Comparison of ENCODE assay signal across 17 cellular contexts in the genomic region with DNA sequence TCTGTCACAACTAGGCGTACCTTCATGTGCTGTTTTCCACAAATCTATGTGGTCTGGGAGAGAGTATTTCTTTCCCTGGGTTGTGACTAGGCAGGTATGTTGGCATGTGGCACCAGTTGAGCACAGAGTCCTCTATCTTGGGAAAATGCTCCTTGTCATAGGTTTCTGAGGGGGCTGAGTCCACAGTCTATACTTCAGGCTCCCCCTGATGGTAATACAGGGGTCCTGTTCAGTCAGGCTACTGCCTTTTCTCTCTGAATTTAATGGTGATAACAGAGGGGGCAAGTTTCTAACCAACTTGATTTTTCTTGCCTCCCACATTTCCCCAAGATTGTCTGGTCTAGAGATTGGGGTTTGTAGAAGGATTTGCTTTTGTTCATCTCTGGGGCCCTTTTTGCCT. TPM values are rescaled to one million over a fixed set of nuclear protein-coding genes. Genes with fewer than 3 reads are reported as not detected.
DNase-seq lines count a peak whose midpoint lies in the region; ATAC-seq, FAIRE-seq and TF ChIP-seq lines count a peak whose summit lies in the region.
"Had no signal": no experiment of that assay in that cellular context is flagged by ENCODE, and none has a peak within 500 bp of the region (broad histone marks: within the 10 kb centered on the region; RNA-seq: fewer than 3 reads in every experiment).

No MANE protein-coding gene starts in this region.

- H3K27ac ChIP-seq in HUES6 (ENCODE audit: low read depth, low read length) (peak overlapping the region; percentile 42), H1 (ENCODE audit: low read depth, low read length) (no peak overlapping the region), neural progenitor cell (no peak overlapping the region)
- H3K27ac ChIP-seq: cardiac muscle cell had no signal

- H3K4me3 Mint-ChIP-seq in neural progenitor cell = no peak overlapping the region
- H3K4me3 Mint-ChIP-seq: CD8-positive, alpha-beta T cell; T-helper 17 cell had no signal

- no peak overlapping the region for H3K56ac ChIP-seq in H1 (replicated peaks; ENCODE audit: insufficient read length, low read depth, low read length)

- H3K9me3 ChIP-seq in HUES6 (ENCODE audit: control insufficient read depth, insufficient read depth, low read depth, low read length) (no peaks in the 10 kb centered on the region), H1 (ENCODE audit: insufficient read depth in 2 of 2, low read depth in 1 of 2, low read length in 1 of 2) (no peaks in the 10 kb centered on the region), neural progenitor cell (ENCODE audit: low read depth) (no peaks in the 10 kb centered on the region)
- H3K9me3 ChIP-seq: HAP-1, mucosa of descending colon, suprapubic skin had no signal

- no peaks in the 10 kb centered on the region for H3K79me1 ChIP-seq in H1 (ENCODE audit: low read depth, low read length)

- no peak overlapping the region for H3K4ac ChIP-seq in H1 (replicated peaks; ENCODE audit: insufficient read length, low read depth, low read length)

- H2BK5ac ChIP-seq in H1 (ENCODE audit: low read depth, low read length) = no peak overlapping the region

- no peak for TF ChIP-seq POLR2A in H1 (IDR thresholded peaks at IDR 0.05; ENCODE audit: control extremely low read depth in 1 of 2, low read depth in 2 of 2, low read length in 2 of 2)

- H4K8ac ChIP-seq in H1 (ENCODE audit: extremely low read depth, insufficient read depth, low read length) = no peak overlapping the region

- no peak overlapping the region for H2BK15ac ChIP-seq in H1 (ENCODE audit: low read length)

- no peak for TF ChIP-seq EP300 in H1 (IDR thresholded peaks at IDR 0.05; ENCODE audit: borderline replicate concordance in 1 of 2, low read depth in 2 of 2, low read length in 2 of 2)

- peak overlapping the region; percentile 98 for H3K27ac Mint-ChIP-seq in neural progenitor cell
- H3K27ac Mint-ChIP-seq: CD8-positive, alpha-beta T cell; T-helper 17 cell had no signal

- no peak overlapping the region for H2AK5ac ChIP-seq in H1 (ENCODE audit: low read depth, low read length)

- TF ChIP-seq CTCF in GM10248 (IDR thresholded peaks at IDR 0.05; ENCODE audit: control extremely low read depth, extremely low read depth, low read depth, missing control alignments) (peak; percentile 26), H1 (IDR thresholded peaks at IDR 0.05; ENCODE audit: control extremely low read depth in 1 of 3, insufficient read depth in 1 of 3, low read depth in 1 of 3, low read length in 3 of 3) (peak; percentile 3 to 42 (median 38)), neural progenitor cell (IDR thresholded peaks at IDR 0.05) (peak; percentile 25)

- no peaks in the 10 kb centered on the region for H3K27me3 ChIP-seq in HUES6 (ENCODE audit: control insufficient read depth, insufficient read depth, low read length)
- no peaks in the 10 kb centered on the region for H3K27me3 ChIP-seq in H1 (replicated peaks in 1 of 4; ENCODE audit: control insufficient read depth in 3 of 4, extremely low read depth in 1 of 4, insufficient read depth in 3 of 4, low read length in 3 of 4)
- H3K27me3 ChIP-seq in neural progenitor cell = no peaks in the 10 kb centered on the region
- H3K27me3 ChIP-seq: cardiac muscle cell, suprapubic skin had no signal

- no peak overlapping the region for H2BK20ac ChIP-seq in H1 (ENCODE audit: low read length)

- H3K4me2 ChIP-seq in H1 (ENCODE audit: insufficient read depth in 1 of 2, low read depth in 2 of 2, low read length in 2 of 2) (no peak overlapping the region), neural progenitor cell (peak overlapping the region; percentile 56)

- H3K79me2 ChIP-seq in H1 (ENCODE audit: control insufficient read depth in 1 of 2, insufficient read depth in 2 of 2, low read length in 2 of 2) (no peaks in the 10 kb centered on the region; a peak in 1 of 4 replicates), neural progenitor cell (ENCODE audit: low read depth) (no peaks in the 10 kb centered on the region)

- peak; percentile 61 to 68 for TF ChIP-seq RAD21 in H1 (IDR thresholded peaks at IDR 0.05 in 1 of 2, conservative IDR thresholded peaks at IDR 0.05 in 1 of 2; ENCODE audit: low read depth in 2 of 2, low read length in 2 of 2)

- H3K36me3 ChIP-seq in HUES6 (ENCODE audit: control insufficient read depth, insufficient read depth, low read length) (peaks cover 23% of the 10 kb centered on the region), H1 (ENCODE audit: control insufficient read depth in 2 of 4, insufficient read depth in 4 of 4, low read length in 3 of 4) (no peaks in the 10 kb centered on the region; a peak in 1 of 8 replicates), neural progenitor cell (no peaks in the 10 kb centered on the region)
- H3K36me3 ChIP-seq: cardiac muscle cell, HAP-1 had no signal

- H3K23ac ChIP-seq in H1 (ENCODE audit: insufficient read length) = no peak overlapping the region

- no peak overlapping the region for H3K14ac ChIP-seq in H1 (ENCODE audit: insufficient read length)

- H3K9me3 Mint-ChIP-seq in neural progenitor cell = peaks cover 5% of the 10 kb centered on the region
- H3K9me3 Mint-ChIP-seq: CD8-positive, alpha-beta T cell had no signal

- FAIRE-seq in H1 (lab: Jason Lieb, UNC) = no peak
- FAIRE-seq: GM19239 had no signal

- CTCF ChIA-PET in GM10248 (lab: Yijun Ruan, JAX) = no interaction called here
- CTCF ChIA-PET in H1 (lab: Charles Lee; ENCODE audit: partially characterized antibody) = interaction anchor here (0.9 to 1.0 kb wide), 2 partner anchors 115 to 625 kb away, joined by 3 to 4 read pairs; no protein-coding TSS in a partner anchor

- peaks cover 0 to 2% of the 10 kb centered on the region in 2 experiments for H4K20me1 ChIP-seq in H1 (replicated peaks in 1 of 2; ENCODE audit: control insufficient read depth in 1 of 2, insufficient read depth in 2 of 2, low read length in 2 of 2)
- H4K20me1 ChIP-seq in neural progenitor cell (ENCODE audit: low read depth) = peaks cover 17% of the 10 kb centered on the region

- no peak overlapping the region for H3K4me3 ChIP-seq in HUES6 (ENCODE audit: low read depth, low read length)
- no peak overlapping the region for H3K4me3 ChIP-seq in H1 (ENCODE audit: extremely low read depth in 1 of 4, insufficient read depth in 2 of 4, low read depth in 3 of 4, low read length in 4 of 4)
- H3K4me3 ChIP-seq in neural progenitor cell = no peak overlapping the region
- H3K4me3 ChIP-seq: cardiac muscle cell, HAP-1, mucosa of descending colon, suprapubic skin had no signal

- WGBS in H1 (ENCODE audit: extremely low coverage in 1 of 2, insufficient coverage in 1 of 2, insufficient read length in 1 of 2, insufficient replicate concordance in 2 of 2, low coverage in 1 of 2, low lambda C conversion rate in 2 of 2, missing lambda C conversion rate in 1 of 2), 2 experiments = 100% methylated on average over 1 of the region's 1 CpG; no CpG with 5 or more reads in 1 of the 2 experiments

- H3K9ac ChIP-seq in HUES6 (ENCODE audit: low read length) (peak overlapping the region; percentile 34), H1 (replicated peaks in 1 of 4; ENCODE audit: extremely low read depth in 1 of 4, low read depth in 3 of 4, low read length in 3 of 4) (no peak overlapping the region; a peak in 2 of 7 replicates), neural progenitor cell (no peak overlapping the region)

- H4K91ac ChIP-seq in H1 (replicated peaks; ENCODE audit: insufficient read length, low read length) = no peak overlapping the region

- no peak overlapping the region for H2BK120ac ChIP-seq in H1 (replicated peaks; ENCODE audit: low read depth, low read length)

- DNase-seq in GM10248 (ENCODE audit: extremely low spot score) (no peak), H1 (ENCODE audit: low read depth in 1 of 2, low spot score in 2 of 2) (no peak), neural progenitor cell (ENCODE audit: low spot score) (peak; percentile 12), RKO (ENCODE audit: low spot score) (no peak)
- DNase-seq in activated CD4-positive, alpha-beta T cell treated with anti-CD3 and anti-CD28 coated beads, Interleukin-2, amount 50 U/mL, for 4 hours = no peak
- DNase-seq: activated CD4-positive, alpha-beta T cell treated with anti-CD3 and anti-CD28 coated beads, Interleukin-2, amount 50 U/mL, for 1 hour; activated effector memory CD4-positive, alpha-beta T cell treated with anti-CD3 and anti-CD28 coated beads, Interleukin-2, amount 50 U/mL, for 16 hours; CD8-positive, alpha-beta T cell; mucosa of descending colon; T-helper 17 cell had no signal

- H2BK12ac ChIP-seq in H1 (ENCODE audit: low read depth, low read length) = no peak overlapping the region

- no peak overlapping the region for H3K18ac ChIP-seq in H1 (ENCODE audit: extremely low read depth, low read length)

- POLR2A ChIA-PET in GM10248 (lab: Yijun Ruan, JAX) (no interaction called here), H1 (lab: Charles Lee; ENCODE audit: partially characterized antibody) (interaction anchor here (0.5 kb wide), 1 partner anchor 15 kb away, joined by 4 read pairs; no protein-coding TSS in a partner anchor)

- peaks cover 11% of the 10 kb centered on the region for H3K36me3 Mint-ChIP-seq in neural progenitor cell
- H3K36me3 Mint-ChIP-seq: CD8-positive, alpha-beta T cell had no signal

- peaks cover 4% of the 10 kb centered on the region for H3F3A ChIP-seq in neural progenitor cell (ENCODE audit: low read depth)

- H3K27me3 Mint-ChIP-seq in neural progenitor cell (ENCODE audit: insufficient read depth, low read depth) = peaks cover 2% of the 10 kb centered on the region
- H3K27me3 Mint-ChIP-seq: T-helper 17 cell had no signal

- H3K4me1 ChIP-seq in HUES6 (ENCODE audit: control insufficient read depth, insufficient read depth, low read length) (peaks cover 19% of the 10 kb centered on the region; the same call in 1 of the 2 replicates), H1 (replicated peaks in 1 of 4; ENCODE audit: control insufficient read depth in 3 of 4, insufficient read depth in 4 of 4, low read length in 3 of 4) (peaks cover 0 to 2% (median 0%) of the 10 kb centered on the region in 4 experiments; a peak in 2 of 7 replicates), neural progenitor cell (peaks cover 25% of the 10 kb centered on the region)

- ATAC-seq in HG02642 (IDR thresholded peaks at IDR 0.05; ENCODE audit: poor library complexity, unreplicated experiment) (no peak), HG02588 (IDR thresholded peaks at IDR 0.05; ENCODE audit: unreplicated experiment) (no peak)
- ATAC-seq: CD8-positive, alpha-beta T cell; T-helper 17 cell had no signal

- no peaks in the 10 kb centered on the region for H3K23me2 ChIP-seq in H1 (ENCODE audit: low read depth, low read length)

- H3K4me1 Mint-ChIP-seq in neural progenitor cell = peaks cover 42% of the 10 kb centered on the region

- H2AFZ ChIP-seq in H1 (ENCODE audit: low read length) (no peak overlapping the region), neural progenitor cell (replicated peaks) (no peak overlapping the region)

- no peak overlapping the region for H4K5ac ChIP-seq in H1 (ENCODE audit: insufficient read length, low read depth, low read length)

RNA-seq across cellular contexts. Expression of gene VANGL1, which starts 35.8 kb away (rescaled TPM):
- total RNA-seq in H1 (2021; fragmentation: NEBNext Ultra II Directional; extraction: Animal tissue kit (Norgen Biotek cat#: 25700)) = 13.4 and 14.6 TPM in 2 replicates
- 9.4 and 9.7 TPM in 2 replicates for polyA plus RNA-seq in H1 (2011; rRNA removed)
- polyA plus RNA-seq in H1 (2011; cell fraction: cytosol; rRNA removed) = 8.7 TPM
- polyA plus RNA-seq in H1 (2011; cell fraction: nucleus; rRNA removed) = 8.4 TPM
- 9.1 to 12.9 TPM (median 11.1 TPM) in 4 replicates for polyA plus RNA-seq in H1 (2012, experiment 1 of 2)
- polyA plus RNA-seq in H1 (2012, experiment 2 of 2) = 5.0 TPM
- 14.6 TPM for polyA plus RNA-seq in H1 (2013, experiment 1 of 2)
- polyA plus RNA-seq in H1 (2013, experiment 2 of 2) = 18.0 TPM
- polyA minus RNA-seq in H1 (2011; rRNA and poly(A)+ RNA removed) = 16.0 and 22.8 TPM in 2 replicates
- 14.3 TPM for polyA minus RNA-seq in H1 (2011; cell fraction: cytosol; rRNA and poly(A)+ RNA removed)
- polyA minus RNA-seq in H1 (2011; cell fraction: nucleus; rRNA and poly(A)+ RNA removed) = 10.1 TPM
- total RNA-seq in neural progenitor cell (ENCODE audit: low replicate concordance) = 8.0 and 8.5 TPM in 2 replicates
